Comparison of ENCODE assay signal across 9 cellular contexts in genomic region chr2:176455865-176456291, GRCh38.
DNase-seq lines count a peak whose midpoint lies in the region; TF ChIP-seq lines count a peak whose summit lies in the region.
"Had no signal": no experiment of that assay in that cellular context is flagged by ENCODE, and none has a peak within 500 bp of the region (broad histone marks: within the 10 kb centered on the region; RNA-seq: fewer than 3 reads in every experiment).

No MANE protein-coding gene starts in this region.

- H3K4me1 ChIP-seq in BLaER1, result peaks cover 5% of the 10 kb centered on the region; the same call in 1 of the 2 replicates

- H3K4me3 Mint-ChIP-seq in nephron, result no peak overlapping the region
- H3K4me3 Mint-ChIP-seq: T-helper 1 cell treated with Interleukin-12 subunit alpha and Interleukin-12 subunit beta and Interleukin-4 antibody, amounts not matched to agents 30 μg/mL and 1 μg/mL, for 36 hours had no signal

- H3K36me3 Mint-ChIP-seq in nephron (ENCODE audit: low read depth), result no peaks in the 10 kb centered on the region

- no peak overlapping the region for H3K4me3 ChIP-seq in BLaER1

- peak overlapping the region; percentile 45 to 82 (median 73) for H3K27ac Mint-ChIP-seq in nephron
- H3K27ac Mint-ChIP-seq: T-helper 1 cell treated with Interleukin-12 subunit alpha and Interleukin-12 subunit beta and Interleukin-4 antibody, amounts not matched to agents 30 μg/mL and 1 μg/mL, for 36 hours had no signal

- H3K27me3 ChIP-seq in BLaER1, result no peaks in the 10 kb centered on the region

- peaks cover 8% of the 10 kb centered on the region for H3K27me3 Mint-ChIP-seq in nephron (ENCODE audit: low read depth)

- H3K4me1 Mint-ChIP-seq in nephron, result peaks cover 29% of the 10 kb centered on the region

- H3K36me3 ChIP-seq in BLaER1, result no peaks in the 10 kb centered on the region

- H3K4me2 ChIP-seq in BLaER1, result peak overlapping the region; percentile 11; the same call in 1 of the 2 replicates

- TF ChIP-seq CTCF in nephron (IDR thresholded peaks at IDR 0.05; ENCODE audit: unreplicated experiment in 3 of 3) (no peak), GM10248 (IDR thresholded peaks at IDR 0.05; ENCODE audit: control extremely low read depth, extremely low read depth, low read depth, missing control alignments) (no peak)

- POLR2A ChIA-PET in GM10248 (lab: Yijun Ruan, JAX), result no interaction called here

- H4K20me1 ChIP-seq in BLaER1, result no peaks in the 10 kb centered on the region

- H3K27ac ChIP-seq in BLaER1, result no peak overlapping the region

- peak; percentile 57 for DNase-seq in HT1080 (ENCODE audit: low read depth)
- peak; percentile 44 for DNase-seq in epidermal melanocyte (ENCODE audit: insufficient read length, low spot score)
- no peak for DNase-seq in activated gamma-delta T cell (lab: John Stamatoyannopoulos, UW)
- no peak for DNase-seq in GM19238 (ENCODE audit: insufficient read length, low spot score)
- DNase-seq in GM10248 (ENCODE audit: extremely low spot score), result no peak
- DNase-seq in LoVo (ENCODE audit: low spot score), result no peak

- no peaks in the 10 kb centered on the region for H3K9me3 ChIP-seq in BLaER1

- no peak overlapping the region for H3K9ac ChIP-seq in BLaER1

- H3K9me3 Mint-ChIP-seq in nephron, result no peaks in the 10 kb centered on the region
- H3K9me3 Mint-ChIP-seq: T-helper 1 cell treated with Interleukin-12 subunit alpha and Interleukin-12 subunit beta and Interleukin-4 antibody, amounts not matched to agents 30 μg/mL and 1 μg/mL, for 36 hours had no signal

- CTCF ChIA-PET in GM10248 (lab: Yijun Ruan, JAX), result interaction anchor here (0.8 to 10.3 kb wide), 23 partner anchors 10 to 352 kb away, joined by 3 to 124 read pairs (median 9); partner anchors contain the start of gene HOXD4

Comparison
In these comparisons a context has a peak if more than half of its experiments do, and no peak if none do; other contexts are left out.
1. DNase-seq: peak in HT1080 (single experiment) and epidermal melanocyte (single experiment); none in activated gamma-delta T cell (single experiment), GM19238 (single experiment), GM10248 (single experiment) and LoVo (single experiment).